Comparison of ENCODE assay signal across 2 cellular contexts in the genomic region with DNA sequence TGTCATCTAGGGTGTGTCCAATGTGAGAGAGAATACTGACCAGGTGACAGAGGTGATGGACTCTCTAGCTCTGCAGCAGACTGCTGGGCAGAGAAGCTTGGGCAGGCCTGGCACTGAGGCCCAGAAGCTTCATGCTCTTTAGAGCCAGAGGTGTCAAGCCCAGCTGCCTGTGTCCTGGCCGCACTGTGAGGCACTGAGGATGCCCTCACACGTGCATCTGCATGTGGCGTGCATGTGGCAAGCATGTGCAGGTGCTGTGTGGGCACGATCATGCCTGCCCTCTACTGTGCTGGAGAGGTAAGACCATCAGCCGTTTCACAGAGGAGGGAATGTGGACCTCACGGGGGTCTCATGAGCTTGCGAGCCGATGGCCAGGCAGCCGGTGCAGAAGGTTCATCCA.
TF ChIP-seq lines count a peak whose summit lies in the region.

No MANE protein-coding gene starts in this region.

TF ChIP-seq in GM12878, 131 proteins besides CTCF, POLR2A, EP300 and RAD21 (continues in another document):
- TF ChIP-seq, protein P1, sequence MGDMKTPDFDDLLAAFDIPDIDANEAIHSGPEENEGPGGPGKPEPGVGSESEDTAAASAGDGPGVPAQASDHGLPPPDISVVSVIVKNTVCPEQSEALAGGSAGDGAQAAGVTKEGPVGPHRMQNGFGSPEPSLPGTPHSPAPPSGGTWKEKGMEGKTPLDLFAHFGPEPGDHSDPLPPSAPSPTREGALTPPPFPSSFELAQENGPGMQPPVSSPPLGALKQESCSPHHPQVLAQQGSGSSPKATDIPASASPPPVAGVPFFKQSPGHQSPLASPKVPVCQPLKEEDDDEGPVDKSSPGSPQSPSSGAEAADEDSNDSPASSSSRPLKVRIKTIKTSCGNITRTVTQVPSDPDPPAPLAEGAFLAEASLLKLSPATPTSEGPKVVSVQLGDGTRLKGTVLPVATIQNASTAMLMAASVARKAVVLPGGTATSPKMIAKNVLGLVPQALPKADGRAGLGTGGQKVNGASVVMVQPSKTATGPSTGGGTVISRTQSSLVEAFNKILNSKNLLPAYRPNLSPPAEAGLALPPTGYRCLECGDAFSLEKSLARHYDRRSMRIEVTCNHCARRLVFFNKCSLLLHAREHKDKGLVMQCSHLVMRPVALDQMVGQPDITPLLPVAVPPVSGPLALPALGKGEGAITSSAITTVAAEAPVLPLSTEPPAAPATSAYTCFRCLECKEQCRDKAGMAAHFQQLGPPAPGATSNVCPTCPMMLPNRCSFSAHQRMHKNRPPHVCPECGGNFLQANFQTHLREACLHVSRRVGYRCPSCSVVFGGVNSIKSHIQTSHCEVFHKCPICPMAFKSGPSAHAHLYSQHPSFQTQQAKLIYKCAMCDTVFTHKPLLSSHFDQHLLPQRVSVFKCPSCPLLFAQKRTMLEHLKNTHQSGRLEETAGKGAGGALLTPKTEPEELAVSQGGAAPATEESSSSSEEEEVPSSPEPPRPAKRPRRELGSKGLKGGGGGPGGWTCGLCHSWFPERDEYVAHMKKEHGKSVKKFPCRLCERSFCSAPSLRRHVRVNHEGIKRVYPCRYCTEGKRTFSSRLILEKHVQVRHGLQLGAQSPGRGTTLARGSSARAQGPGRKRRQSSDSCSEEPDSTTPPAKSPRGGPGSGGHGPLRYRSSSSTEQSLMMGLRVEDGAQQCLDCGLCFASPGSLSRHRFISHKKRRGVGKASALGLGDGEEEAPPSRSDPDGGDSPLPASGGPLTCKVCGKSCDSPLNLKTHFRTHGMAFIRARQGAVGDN (IDR thresholded peaks at IDR 0.05), result no peak
- TF ChIP-seq ZNF217 (IDR thresholded peaks at IDR 0.05) (no peak), YY1 (IDR thresholded peaks at IDR 0.05; ENCODE audit: low read depth, low read length) (no peak), CREM (IDR thresholded peaks at IDR 0.05; ENCODE audit: low read depth) (no peak), IKZF1 (conservative IDR thresholded peaks at IDR 0.05) (no peak), EZH2 (IDR thresholded peaks at IDR 0.05; ENCODE audit: borderline replicate concordance, control insufficient read depth, low read depth, low read length) (no peak), SMAD5 (IDR thresholded peaks at IDR 0.05; ENCODE audit: low read depth) (no peak), ATF7 (IDR thresholded peaks at IDR 0.05; ENCODE audit: low read depth) (no peak), POU2F2 (IDR thresholded peaks at IDR 0.05; ENCODE audit: borderline replicate concordance, low read depth, low read length) (no peak), POLR2AphosphoS5 (IDR thresholded peaks at IDR 0.05; ENCODE audit: low read length) (no peak), RFX5 (IDR thresholded peaks at IDR 0.05; ENCODE audit: low read depth, low read length) (no peak), HDAC6 (IDR thresholded peaks at IDR 0.05; ENCODE audit: unreplicated experiment) (no peak), GABPA (IDR thresholded peaks at IDR 0.05; ENCODE audit: low read depth) (no peak), CHD2 (IDR thresholded peaks at IDR 0.05; ENCODE audit: borderline replicate concordance, low read depth, low read length) (no peak), HDGF (IDR thresholded peaks at IDR 0.05) (no peak), PAX5 (IDR thresholded peaks at IDR 0.05; ENCODE audit: borderline replicate concordance, low read depth, low read length) (no peak), JUND (IDR thresholded peaks at IDR 0.05; ENCODE audit: low read depth, low read length) (no peak)
- TF ChIP-seq, protein P2, sequence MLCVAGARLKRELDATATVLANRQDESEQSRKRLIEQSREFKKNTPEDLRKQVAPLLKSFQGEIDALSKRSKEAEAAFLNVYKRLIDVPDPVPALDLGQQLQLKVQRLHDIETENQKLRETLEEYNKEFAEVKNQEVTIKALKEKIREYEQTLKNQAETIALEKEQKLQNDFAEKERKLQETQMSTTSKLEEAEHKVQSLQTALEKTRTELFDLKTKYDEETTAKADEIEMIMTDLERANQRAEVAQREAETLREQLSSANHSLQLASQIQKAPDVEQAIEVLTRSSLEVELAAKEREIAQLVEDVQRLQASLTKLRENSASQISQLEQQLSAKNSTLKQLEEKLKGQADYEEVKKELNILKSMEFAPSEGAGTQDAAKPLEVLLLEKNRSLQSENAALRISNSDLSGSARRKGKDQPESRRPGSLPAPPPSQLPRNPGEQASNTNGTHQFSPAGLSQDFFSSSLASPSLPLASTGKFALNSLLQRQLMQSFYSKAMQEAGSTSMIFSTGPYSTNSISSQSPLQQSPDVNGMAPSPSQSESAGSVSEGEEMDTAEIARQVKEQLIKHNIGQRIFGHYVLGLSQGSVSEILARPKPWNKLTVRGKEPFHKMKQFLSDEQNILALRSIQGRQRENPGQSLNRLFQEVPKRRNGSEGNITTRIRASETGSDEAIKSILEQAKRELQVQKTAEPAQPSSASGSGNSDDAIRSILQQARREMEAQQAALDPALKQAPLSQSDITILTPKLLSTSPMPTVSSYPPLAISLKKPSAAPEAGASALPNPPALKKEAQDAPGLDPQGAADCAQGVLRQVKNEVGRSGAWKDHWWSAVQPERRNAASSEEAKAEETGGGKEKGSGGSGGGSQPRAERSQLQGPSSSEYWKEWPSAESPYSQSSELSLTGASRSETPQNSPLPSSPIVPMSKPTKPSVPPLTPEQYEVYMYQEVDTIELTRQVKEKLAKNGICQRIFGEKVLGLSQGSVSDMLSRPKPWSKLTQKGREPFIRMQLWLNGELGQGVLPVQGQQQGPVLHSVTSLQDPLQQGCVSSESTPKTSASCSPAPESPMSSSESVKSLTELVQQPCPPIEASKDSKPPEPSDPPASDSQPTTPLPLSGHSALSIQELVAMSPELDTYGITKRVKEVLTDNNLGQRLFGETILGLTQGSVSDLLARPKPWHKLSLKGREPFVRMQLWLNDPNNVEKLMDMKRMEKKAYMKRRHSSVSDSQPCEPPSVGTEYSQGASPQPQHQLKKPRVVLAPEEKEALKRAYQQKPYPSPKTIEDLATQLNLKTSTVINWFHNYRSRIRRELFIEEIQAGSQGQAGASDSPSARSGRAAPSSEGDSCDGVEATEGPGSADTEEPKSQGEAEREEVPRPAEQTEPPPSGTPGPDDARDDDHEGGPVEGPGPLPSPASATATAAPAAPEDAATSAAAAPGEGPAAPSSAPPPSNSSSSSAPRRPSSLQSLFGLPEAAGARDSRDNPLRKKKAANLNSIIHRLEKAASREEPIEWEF (IDR thresholded peaks at IDR 0.05; ENCODE audit: insufficient replicate concordance, low read depth, low read length), result no peak

TF ChIP-seq in HepG2, 621 proteins besides CTCF, POLR2A, EP300 and RAD21 (continues in another document):
- peak; percentile 40; the same call in 1 of the 2 replicates for TF ChIP-seq PITX1 (CRISPR knock-in tag; IDR thresholded peaks at IDR 0.05)
- TF ChIP-seq, protein P3, sequence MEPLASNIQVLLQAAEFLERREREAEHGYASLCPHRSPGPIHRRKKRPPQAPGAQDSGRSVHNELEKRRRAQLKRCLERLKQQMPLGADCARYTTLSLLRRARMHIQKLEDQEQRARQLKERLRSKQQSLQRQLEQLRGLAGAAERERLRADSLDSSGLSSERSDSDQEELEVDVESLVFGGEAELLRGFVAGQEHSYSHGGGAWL (CRISPR knock-in tag; IDR thresholded peaks at IDR 0.05), result peak; percentile 60; the same call in 1 of the 2 replicates
- TF ChIP-seq SRY (CRISPR knock-in tag; IDR thresholded peaks at IDR 0.05), result 0 out of 2 replicates have a peak, but pooled peaks have one; percentile 31
- TF ChIP-seq PCBP1 (IDR thresholded peaks at IDR 0.05; ENCODE audit: borderline replicate concordance, low read depth, low read length), result no peak
- TF ChIP-seq, protein P4, sequence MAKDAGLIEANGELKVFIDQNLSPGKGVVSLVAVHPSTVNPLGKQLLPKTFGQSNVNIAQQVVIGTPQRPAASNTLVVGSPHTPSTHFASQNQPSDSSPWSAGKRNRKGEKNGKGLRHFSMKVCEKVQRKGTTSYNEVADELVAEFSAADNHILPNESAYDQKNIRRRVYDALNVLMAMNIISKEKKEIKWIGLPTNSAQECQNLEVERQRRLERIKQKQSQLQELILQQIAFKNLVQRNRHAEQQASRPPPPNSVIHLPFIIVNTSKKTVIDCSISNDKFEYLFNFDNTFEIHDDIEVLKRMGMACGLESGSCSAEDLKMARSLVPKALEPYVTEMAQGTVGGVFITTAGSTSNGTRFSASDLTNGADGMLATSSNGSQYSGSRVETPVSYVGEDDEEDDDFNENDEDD (CRISPR knock-in tag; IDR thresholded peaks at IDR 0.05; ENCODE audit: borderline replicate concordance), result peak; percentile 34; the same call in 1 of the 2 replicates
- TF ChIP-seq BCL6 (CRISPR knock-in tag; IDR thresholded peaks at IDR 0.05), result no peak
- TF ChIP-seq ZNF724P (CRISPR knock-in tag; IDR thresholded peaks at IDR 0.05; ENCODE audit: borderline replicate concordance), result no peak
- TF ChIP-seq TP53 (CRISPR knock-in tag; conservative IDR thresholded peaks at IDR 0.05), result no peak
- TF ChIP-seq ZNF619 (CRISPR knock-in tag; IDR thresholded peaks at IDR 0.05), result no peak
- TF ChIP-seq ZNF83 (CRISPR knock-in tag; IDR thresholded peaks at IDR 0.05; ENCODE audit: borderline replicate concordance), result no peak
- no peak for TF ChIP-seq ZNF124 (CRISPR knock-in tag; IDR thresholded peaks at IDR 0.05)
- TF ChIP-seq ZBTB38 (CRISPR knock-in tag; IDR thresholded peaks at IDR 0.05), result 0 out of 2 replicates have a peak, but pooled peaks have one; percentile 58
- TF ChIP-seq ZBTB20 (CRISPR knock-in tag; IDR thresholded peaks at IDR 0.05; ENCODE audit: borderline replicate concordance, low read depth), result 0 out of 2 replicates have a peak, but pooled peaks have one; percentile 34
- TF ChIP-seq NFIB (CRISPR knock-in tag; IDR thresholded peaks at IDR 0.05; ENCODE audit: borderline replicate concordance), result no peak
- TF ChIP-seq ZBTB1 (CRISPR knock-in tag; IDR thresholded peaks at IDR 0.05; ENCODE audit: borderline replicate concordance), result no peak
- TF ChIP-seq ZNF879 (CRISPR knock-in tag; IDR thresholded peaks at IDR 0.05), result 0 out of 2 replicates have a peak, but pooled peaks have one; percentile 52
- peak; percentile 49; the same call in 1 of the 2 replicates for TF ChIP-seq RNF2 (conservative IDR thresholded peaks at IDR 0.05; ENCODE audit: low read depth)
- TF ChIP-seq GABPB1 (CRISPR knock-in tag; IDR thresholded peaks at IDR 0.05), result 0 out of 2 replicates have a peak, but pooled peaks have one; percentile 30
- TF ChIP-seq, protein P5, sequence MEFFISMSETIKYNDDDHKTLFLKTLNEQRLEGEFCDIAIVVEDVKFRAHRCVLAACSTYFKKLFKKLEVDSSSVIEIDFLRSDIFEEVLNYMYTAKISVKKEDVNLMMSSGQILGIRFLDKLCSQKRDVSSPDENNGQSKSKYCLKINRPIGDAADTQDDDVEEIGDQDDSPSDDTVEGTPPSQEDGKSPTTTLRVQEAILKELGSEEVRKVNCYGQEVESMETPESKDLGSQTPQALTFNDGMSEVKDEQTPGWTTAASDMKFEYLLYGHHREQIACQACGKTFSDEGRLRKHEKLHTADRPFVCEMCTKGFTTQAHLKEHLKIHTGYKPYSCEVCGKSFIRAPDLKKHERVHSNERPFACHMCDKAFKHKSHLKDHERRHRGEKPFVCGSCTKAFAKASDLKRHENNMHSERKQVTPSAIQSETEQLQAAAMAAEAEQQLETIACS (CRISPR knock-in tag; IDR thresholded peaks at IDR 0.05), result no peak
- TF ChIP-seq, protein P6, sequence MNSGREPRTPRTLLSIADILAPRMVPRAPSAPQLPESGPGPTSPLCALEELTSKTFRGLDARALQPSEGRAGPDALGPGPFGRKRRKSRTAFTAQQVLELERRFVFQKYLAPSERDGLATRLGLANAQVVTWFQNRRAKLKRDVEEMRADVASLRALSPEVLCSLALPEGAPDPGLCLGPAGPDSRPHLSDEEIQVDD (CRISPR knock-in tag; IDR thresholded peaks at IDR 0.05; ENCODE audit: borderline replicate concordance), result peak; percentile 42; the same call in 1 of the 2 replicates
- TF ChIP-seq ZMYM2 (CRISPR knock-in tag; IDR thresholded peaks at IDR 0.05), result no peak
- TF ChIP-seq, protein P7, sequence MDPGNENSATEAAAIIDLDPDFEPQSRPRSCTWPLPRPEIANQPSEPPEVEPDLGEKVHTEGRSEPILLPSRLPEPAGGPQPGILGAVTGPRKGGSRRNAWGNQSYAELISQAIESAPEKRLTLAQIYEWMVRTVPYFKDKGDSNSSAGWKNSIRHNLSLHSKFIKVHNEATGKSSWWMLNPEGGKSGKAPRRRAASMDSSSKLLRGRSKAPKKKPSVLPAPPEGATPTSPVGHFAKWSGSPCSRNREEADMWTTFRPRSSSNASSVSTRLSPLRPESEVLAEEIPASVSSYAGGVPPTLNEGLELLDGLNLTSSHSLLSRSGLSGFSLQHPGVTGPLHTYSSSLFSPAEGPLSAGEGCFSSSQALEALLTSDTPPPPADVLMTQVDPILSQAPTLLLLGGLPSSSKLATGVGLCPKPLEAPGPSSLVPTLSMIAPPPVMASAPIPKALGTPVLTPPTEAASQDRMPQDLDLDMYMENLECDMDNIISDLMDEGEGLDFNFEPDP (CRISPR knock-in tag; conservative IDR thresholded peaks at IDR 0.05), result no peak
- peak; percentile 63; the same call in 1 of the 2 replicates for TF ChIP-seq SALL1 (CRISPR knock-in tag; IDR thresholded peaks at IDR 0.05)
- TF ChIP-seq ZNF616 (CRISPR knock-in tag; IDR thresholded peaks at IDR 0.05; ENCODE audit: low read depth), result 0 out of 2 replicates have a peak, but pooled peaks have one; percentile 76
- TF ChIP-seq, protein P8, sequence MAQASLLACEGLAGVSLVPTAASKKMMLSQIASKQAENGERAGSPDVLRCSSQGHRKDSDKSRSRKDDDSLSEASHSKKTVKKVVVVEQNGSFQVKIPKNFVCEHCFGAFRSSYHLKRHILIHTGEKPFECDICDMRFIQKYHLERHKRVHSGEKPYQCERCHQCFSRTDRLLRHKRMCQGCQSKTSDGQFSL (CRISPR knock-in tag; IDR thresholded peaks at IDR 0.05), result no peak
- TF ChIP-seq, protein P9, sequence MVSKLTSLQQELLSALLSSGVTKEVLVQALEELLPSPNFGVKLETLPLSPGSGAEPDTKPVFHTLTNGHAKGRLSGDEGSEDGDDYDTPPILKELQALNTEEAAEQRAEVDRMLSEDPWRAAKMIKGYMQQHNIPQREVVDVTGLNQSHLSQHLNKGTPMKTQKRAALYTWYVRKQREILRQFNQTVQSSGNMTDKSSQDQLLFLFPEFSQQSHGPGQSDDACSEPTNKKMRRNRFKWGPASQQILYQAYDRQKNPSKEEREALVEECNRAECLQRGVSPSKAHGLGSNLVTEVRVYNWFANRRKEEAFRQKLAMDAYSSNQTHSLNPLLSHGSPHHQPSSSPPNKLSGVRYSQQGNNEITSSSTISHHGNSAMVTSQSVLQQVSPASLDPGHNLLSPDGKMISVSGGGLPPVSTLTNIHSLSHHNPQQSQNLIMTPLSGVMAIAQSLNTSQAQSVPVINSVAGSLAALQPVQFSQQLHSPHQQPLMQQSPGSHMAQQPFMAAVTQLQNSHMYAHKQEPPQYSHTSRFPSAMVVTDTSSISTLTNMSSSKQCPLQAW (CRISPR knock-in tag; IDR thresholded peaks at IDR 0.05), result no peak
- TF ChIP-seq, protein P10, sequence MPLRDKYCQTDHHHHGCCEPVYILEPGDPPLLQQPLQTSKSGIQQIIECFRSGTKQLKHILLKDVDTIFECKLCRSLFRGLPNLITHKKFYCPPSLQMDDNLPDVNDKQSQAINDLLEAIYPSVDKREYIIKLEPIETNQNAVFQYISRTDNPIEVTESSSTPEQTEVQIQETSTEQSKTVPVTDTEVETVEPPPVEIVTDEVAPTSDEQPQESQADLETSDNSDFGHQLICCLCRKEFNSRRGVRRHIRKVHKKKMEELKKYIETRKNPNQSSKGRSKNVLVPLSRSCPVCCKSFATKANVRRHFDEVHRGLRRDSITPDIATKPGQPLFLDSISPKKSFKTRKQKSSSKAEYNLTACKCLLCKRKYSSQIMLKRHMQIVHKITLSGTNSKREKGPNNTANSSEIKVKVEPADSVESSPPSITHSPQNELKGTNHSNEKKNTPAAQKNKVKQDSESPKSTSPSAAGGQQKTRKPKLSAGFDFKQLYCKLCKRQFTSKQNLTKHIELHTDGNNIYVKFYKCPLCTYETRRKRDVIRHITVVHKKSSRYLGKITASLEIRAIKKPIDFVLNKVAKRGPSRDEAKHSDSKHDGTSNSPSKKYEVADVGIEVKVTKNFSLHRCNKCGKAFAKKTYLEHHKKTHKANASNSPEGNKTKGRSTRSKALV (CRISPR knock-in tag; IDR thresholded peaks at IDR 0.05), result no peak
